8 cellular contexts compared by ENCODE assay signal in genomic region chr5:154683101-154683757, GRCh38.
DNase-seq lines count a peak whose midpoint lies in the region; ATAC-seq and TF ChIP-seq lines count a peak whose summit lies in the region.

No MANE protein-coding gene starts in this region.

- H3K27ac ChIP-seq in lower lobe of right lung: peak overlapping the region; percentile 81
- no peak overlapping the region for H3K27ac ChIP-seq in urinary bladder (ENCODE audit: low read depth)
- H3K27ac ChIP-seq in aorta (ENCODE audit: low read depth in 1 of 2, low read length in 2 of 2): peak overlapping the region in 1 of 2 donors; percentile 34

- intact Hi-C loops in lower lobe of right lung (cut with DNase I): no loop called here
- intact Hi-C loops in aorta (cut with DNase I): loop anchor here (2.0 to 10.0 kb wide), 3 partner anchors 74 to 174 kb away; partner anchors contain the start of gene LARP1 (in 2 of the 2)
- intact Hi-C loops in posterior vena cava (cut with DNase I): loop anchor here in 1 of 2 donors (10.0 kb wide), 1 partner anchor 72 kb away; the partner anchor contains the start of gene LARP1

- H3K4me3 ChIP-seq in AG10803 (ENCODE audit: low read length): peak overlapping the region; percentile 64
- H3K4me3 ChIP-seq in astrocyte of the spinal cord (ENCODE audit: low read depth, low read length): peak overlapping the region; percentile 54
- H3K4me3 ChIP-seq in lower lobe of right lung: peak overlapping the region; percentile 65
- H3K4me3 ChIP-seq in urinary bladder (ENCODE audit: low read depth, low read length): peak overlapping the region; percentile 40
- peak overlapping the region in 1 of 2 donors; percentile 36 for H3K4me3 ChIP-seq in aorta (ENCODE audit: low read length in 2 of 2)

- no peaks in the 10 kb centered on the region for H3K27me3 ChIP-seq in lower lobe of right lung (ENCODE audit: low read depth)
- no peaks in the 10 kb centered on the region for H3K27me3 ChIP-seq in aorta (ENCODE audit: control insufficient read depth in 1 of 2, insufficient read depth in 2 of 2, low read length in 1 of 2)

- H3K9me3 ChIP-seq in lower lobe of right lung: no peaks in the 10 kb centered on the region
- H3K9me3 ChIP-seq in aorta (ENCODE audit: control insufficient read depth, low read length): no peaks in the 10 kb centered on the region

- in situ Hi-C loops in astrocyte of the spinal cord (cut with HindIII; ENCODE audit: low sequenced_read_pairs): no loop called here

- H3K4me1 ChIP-seq in lower lobe of right lung: peaks cover 17% of the 10 kb centered on the region
- H3K4me1 ChIP-seq in urinary bladder (ENCODE audit: insufficient read depth): no peaks in the 10 kb centered on the region
- no peaks in the 10 kb centered on the region for H3K4me1 ChIP-seq in aorta (ENCODE audit: control insufficient read depth in 1 of 2, insufficient read depth in 2 of 2, low read length in 2 of 2)

- TF ChIP-seq CTCF in AG10803 (conservative IDR thresholded peaks at IDR 0.05; ENCODE audit: low read length) (no peak), astrocyte of the spinal cord (IDR thresholded peaks at IDR 0.05; ENCODE audit: low read depth, low read length) (no peak), lower lobe of right lung (IDR thresholded peaks at IDR 0.05) (no peak)

- H3K36me3 ChIP-seq in lower lobe of right lung (no peaks in the 10 kb centered on the region), urinary bladder (ENCODE audit: insufficient read depth) (no peaks in the 10 kb centered on the region), aorta (ENCODE audit: control insufficient read depth in 1 of 2, insufficient read depth in 2 of 2, low read length in 1 of 2) (no peaks in the 10 kb centered on the region)

- ATAC-seq in GM19372 (IDR thresholded peaks at IDR 0.05; ENCODE audit: low read depth, unreplicated experiment) (peak; percentile 54), HG03432 (IDR thresholded peaks at IDR 0.05; ENCODE audit: unreplicated experiment) (peak; percentile 63), lower lobe of right lung (peak; percentile 27 to 42), aorta (ENCODE audit: low FRiP score) (no peak)

- WGBS in urinary bladder: 18% methylated on average over 16 of the region's 16 CpGs
- 16 to 17% methylated on average over 16 of the region's 16 CpGs for WGBS in aorta, 2 donors

- DNase-seq in AG10803 (ENCODE audit: low read depth): no peak
- no peak for DNase-seq in astrocyte of the spinal cord (ENCODE audit: low read depth, low spot score)
- DNase-seq in lower lobe of right lung: no peak
- DNase-seq in aorta: no peak
- DNase-seq in posterior vena cava (ENCODE audit: low spot score): no peak
